Comparison of ENCODE assay signal across 26 cellular contexts in the genomic region with DNA sequence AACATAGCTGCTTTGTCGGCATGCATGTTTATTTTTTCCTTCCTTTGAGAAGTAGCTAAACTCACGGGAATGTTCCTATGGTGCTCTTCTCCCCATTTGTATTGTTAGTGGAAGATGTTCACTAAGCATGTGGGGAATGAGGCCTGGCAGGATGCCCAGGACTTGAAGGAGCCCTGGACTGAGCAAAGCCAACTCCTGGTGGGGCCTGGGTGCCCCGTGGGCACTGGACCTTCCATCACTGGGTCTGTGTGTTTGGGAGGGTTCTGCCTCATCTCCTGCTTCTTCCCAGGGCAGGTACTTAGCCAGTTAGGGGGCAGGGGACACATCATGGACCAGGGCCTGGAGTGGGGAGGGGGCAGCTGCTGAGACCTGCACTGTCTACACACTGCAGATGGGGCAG. TPM values are rescaled to one million over a fixed set of nuclear protein-coding genes. Genes with fewer than 3 reads are reported as not detected.
DNase-seq lines count a peak whose midpoint lies in the region; ATAC-seq, FAIRE-seq and TF ChIP-seq lines count a peak whose summit lies in the region.
"Had no signal": no experiment of that assay in that cellular context is flagged by ENCODE, and none has a peak within 500 bp of the region (broad histone marks: within the 10 kb centered on the region; RNA-seq: fewer than 3 reads in every experiment).

No MANE protein-coding gene starts in this region.

- dilution Hi-C loops in IMR-90 (cut with HindIII; ENCODE audit: low sequenced_read_pairs, unreplicated experiment): no loop called here

- H3K9me1 ChIP-seq in IMR-90 (ENCODE audit: insufficient read depth, low read length): peaks cover 9% of the 10 kb centered on the region; the same call in 1 of the 2 replicates

- H4K20me1 ChIP-seq in IMR-90 (ENCODE audit: insufficient read depth, low read length): no peaks in the 10 kb centered on the region

- peak overlapping the region; percentile 72 for H2AK9ac ChIP-seq in IMR-90 (replicated peaks; ENCODE audit: low read depth, low read length, poor library complexity)

- peak overlapping the region; percentile 32; the same call in 1 of the 2 replicates for H2BK120ac ChIP-seq in IMR-90 (ENCODE audit: low read depth, low read length)

- no peak overlapping the region for H3K4me2 ChIP-seq in IMR-90 (ENCODE audit: low read depth, low read length)

- H4K5ac ChIP-seq in IMR-90 (ENCODE audit: low read depth, low read length): no peak overlapping the region

- no peaks in the 10 kb centered on the region for H3K36me3 ChIP-seq in IMR-90 (ENCODE audit: control insufficient read depth, insufficient read depth, low read length)

- ATAC-seq in IMR-90 (ENCODE audit: low read depth) (peak; percentile 67), GM18909 (IDR thresholded peaks at IDR 0.05; ENCODE audit: poor library complexity, unreplicated experiment) (no peak)
- ATAC-seq: activated CD8-positive, alpha-beta memory T cell treated with anti-CD3 and anti-CD28 coated beads, Interleukin-2, amount 10 ng/mL, durations not matched to agents 7 days and 5 days; esophagus mucosa; sciatic nerve had no signal

- H3K18ac ChIP-seq in IMR-90 (ENCODE audit: low read depth, low read length): no peak overlapping the region

- H2AK5ac ChIP-seq in IMR-90 (ENCODE audit: low read depth, low read length): no peak overlapping the region

- H3K27me3 ChIP-seq in IMR-90 (ENCODE audit: control insufficient read depth, insufficient read depth, low read length): peaks cover 3% of the 10 kb centered on the region

- TF ChIP-seq RAD21 in IMR-90 (IDR thresholded peaks at IDR 0.05; ENCODE audit: low read length): no peak

- H2BK15ac ChIP-seq in IMR-90 (ENCODE audit: low read depth, low read length): no peak overlapping the region

- H2BK5ac ChIP-seq in IMR-90 (ENCODE audit: low read depth, low read length, poor library complexity, severe bottlenecking): no peak overlapping the region

- DNase-seq in IMR-90 (peak; percentile 58), astrocyte of the cerebellum (ENCODE audit: low read depth) (peak; percentile 11), fibroblast of pulmonary artery (ENCODE audit: low read depth) (peak; percentile 68), skeletal muscle cell (ENCODE audit: low read depth) (peak; percentile 36), NCI-H2029 (lab: John Stamatoyannopoulos, UW) (no peak), NCI-H526 treated with DMSO at 0.1 percent for 48 hours (lab: John Stamatoyannopoulos, UW) (no peak), RCC 7860 (ENCODE audit: low spot score) (no peak)
- DNase-seq: activated CD4-positive, alpha-beta T cell treated with anti-CD3 and anti-CD28 coated beads, Interleukin-2, amount 10 ng/mL, durations not matched to agents 24 days and 14 days; activated CD8-positive, alpha-beta memory T cell treated with anti-CD3 and anti-CD28 coated beads, Interleukin-2, amount 10 ng/mL, durations not matched to agents 7 days and 5 days; activated naive CD4-positive, alpha-beta T cell treated with anti-CD3 and anti-CD28 coated beads, Interleukin-2, amount 50 U/mL, for 16 hours; aorta; CD4-positive, alpha-beta memory T cell; effector memory CD4-positive, alpha-beta T cell; glutamatergic neuron; GOT3; KG1; NCI-H2171 treated with DMSO at 0.1 percent for 48 hours; NCI-H774; stimulated activated CD8-positive, alpha-beta memory T cell treated with anti-CD3 and anti-CD28 coated beads, Interleukin-4, amount 100 ng/mL, for 48 hours had no signal

- no TSS peak for BruUV-seq in IMR-90 (replicated peaks; lab: Mats Ljungman, UMichigan)

- no peak overlapping the region for H3K4ac ChIP-seq in IMR-90 (ENCODE audit: low read depth, low read length)

- H3K4me3 ChIP-seq in IMR-90 (ENCODE audit: insufficient read depth, low read depth, low read length): no peak overlapping the region
- no peak overlapping the region for H3K4me3 ChIP-seq in astrocyte of the cerebellum (ENCODE audit: low read depth, low read length)
- H3K4me3 ChIP-seq in fibroblast of pulmonary artery (replicated peaks; ENCODE audit: low read depth, low read length): no peak overlapping the region
- no peak overlapping the region for H3K4me3 ChIP-seq in skeletal muscle cell (ENCODE audit: low read depth, low read length)
- H3K4me3 ChIP-seq: lung had no signal

- H3K9me3 ChIP-seq in IMR-90 (ENCODE audit: control insufficient read depth, insufficient read depth, low read length): no peaks in the 10 kb centered on the region

- WGBS in IMR-90 (ENCODE audit: extremely low coverage in 2 of 2, insufficient read length in 1 of 2), 2 experiments: no CpG with 5 or more reads among the region's 3 CpGs

- no peak overlapping the region for H3K23ac ChIP-seq in IMR-90 (ENCODE audit: low read depth, low read length)

- CTCF ChIA-PET in IMR-90 (lab: Yijun Ruan, JAX): no interaction called here

- H3K79me1 ChIP-seq in IMR-90 (ENCODE audit: low read depth in 1 of 2, low read length in 2 of 2): no peaks in the 10 kb centered on the region

- in situ Hi-C loops in IMR-90 (cut with MboI; ENCODE audit: low sequenced_read_pairs) (loop anchor here (10.0 kb wide), 1 partner anchor 249 kb away; no protein-coding TSS in a partner anchor), astrocyte of the cerebellum (cut with HindIII; ENCODE audit: low sequenced_read_pairs) (no loop called here)

- H4K8ac ChIP-seq in IMR-90 (ENCODE audit: low read depth in 2 of 2, low read length in 2 of 2): no peak overlapping the region

- H2AFZ ChIP-seq in IMR-90 (replicated peaks; ENCODE audit: low read length, poor library complexity): peak overlapping the region; percentile 63

- H3K56ac ChIP-seq in IMR-90 (ENCODE audit: extremely low read depth, insufficient read depth, low read length): no peak overlapping the region

- H3K14ac ChIP-seq in IMR-90 (replicated peaks; ENCODE audit: low read depth, low read length): no peak overlapping the region

- intact Hi-C loops in IMR-90 (cut with micrococcal nuclease): no loop called here

- no peak for TF ChIP-seq POLR2A in IMR-90 (IDR thresholded peaks at IDR 0.05; ENCODE audit: low read depth, low read length)

- no peak overlapping the region for H4K91ac ChIP-seq in IMR-90 (ENCODE audit: insufficient read depth, low read depth, low read length)

- H2BK20ac ChIP-seq in IMR-90 (ENCODE audit: low read depth, low read length): no peak overlapping the region

- POLR2A ChIA-PET in IMR-90 (lab: Charles Lee; ENCODE audit: unreplicated experiment): no interaction called here

- peaks cover 5% of the 10 kb centered on the region for H3K4me1 ChIP-seq in IMR-90 (ENCODE audit: control insufficient read depth, insufficient read depth, low read length)

- TF ChIP-seq CTCF in IMR-90 (conservative IDR thresholded peaks at IDR 0.05; ENCODE audit: low read depth, low read length) (no peak), astrocyte of the cerebellum (IDR thresholded peaks at IDR 0.05; ENCODE audit: low read depth, low read length, missing control alignments) (no peak), fibroblast of pulmonary artery (IDR thresholded peaks at IDR 0.05; ENCODE audit: low read length, missing control alignments) (no peak)

- H3K9ac ChIP-seq in IMR-90 (ENCODE audit: low read depth, low read length): no peak overlapping the region

- H3K27ac ChIP-seq in IMR-90 (ENCODE audit: insufficient read depth, low read length): no peak overlapping the region
- H3K27ac ChIP-seq: RWPE1, VCaP had no signal

- no peak for FAIRE-seq in RCC 7860 (lab: Jason Lieb, UNC)
- FAIRE-seq: G401.6 had no signal

TF ChIP-seq in IMR-90, 13 proteins besides CTCF, POLR2A, EP300 and RAD21:
- TF ChIP-seq RCOR1 (IDR thresholded peaks at IDR 0.05; ENCODE audit: insufficient replicate concordance, low read length) (no peak), BHLHE40 (IDR thresholded peaks at IDR 0.05; ENCODE audit: low read depth, low read length) (peak; percentile 11; the same call in 1 of the 2 replicates), SMC3 (IDR thresholded peaks at IDR 0.05; ENCODE audit: low read depth, low read length) (no peak), FOS (IDR thresholded peaks at IDR 0.05; ENCODE audit: low read depth, low read length) (no peak), NFE2L2 (IDR thresholded peaks at IDR 0.05; ENCODE audit: low read depth, low read length) (no peak)

RNA-seq across cellular contexts. Expression of a gene that starts 49.3 kb away (rescaled TPM):
- total RNA-seq in IMR-90 (2012; rRNA removed): 61.5 and 71.7 TPM in 2 replicates
- polyA plus RNA-seq in IMR-90 (2012; rRNA removed): 19.0 and 24.4 TPM in 2 replicates
- polyA plus RNA-seq in IMR-90 (2012; cell fraction: cytosol; rRNA removed): 6.5 and 12.8 TPM in 2 replicates
- 2.4 and 15.0 TPM in 2 replicates for polyA plus RNA-seq in IMR-90 (2012; cell fraction: nucleus; rRNA removed; ENCODE audit: low replicate concordance)

Comparison
In these comparisons a context has a peak if more than half of its experiments do, and no peak if none do; other contexts are left out.
1. DNase-seq: peak in IMR-90 (single experiment), astrocyte of the cerebellum (single experiment), fibroblast of pulmonary artery (single experiment) and skeletal muscle cell (single experiment); none in NCI-H2029 (single experiment), NCI-H526 treated with DMSO at 0.1 percent for 48 hours (single experiment) and RCC 7860 (single experiment).